ENCODE assay signal across 14 cellular contexts in genomic region chr7:1058311-1058710, GRCh38. TPM values are rescaled to one million over a fixed set of nuclear protein-coding genes. Genes with fewer than 3 reads are reported as not detected.
"Had no signal": no experiment of that assay in that cellular context is flagged by ENCODE, and none has a peak within 500 bp of the region (broad histone marks: within the 10 kb centered on the region; RNA-seq: fewer than 3 reads in every experiment).

No MANE protein-coding gene starts in this region.

- H3K27ac ChIP-seq: foreskin keratinocyte, thyroid gland, vagina had no signal

- ATAC-seq: body of pancreas; foreskin keratinocyte; stimulated activated naive CD8-positive, alpha-beta T cell treated with anti-CD3 and anti-CD28 coated beads, Interleukin-15, amount 100 ng/mL, for 72 hours had no signal

- H3K27ac Mint-ChIP-seq: activated naive CD4-positive, alpha-beta T cell treated with anti-CD3 and anti-CD28 coated beads, Interleukin-2, amount 50 U/mL, for 24 hours; memory B cell; nephron progenitor cell; stimulated activated naive CD8-positive, alpha-beta T cell treated with anti-CD3 and anti-CD28 coated beads, Interleukin-15, amount 100 ng/mL, for 72 hours had no signal

- H3K9me3 ChIP-seq: body of pancreas, thyroid gland, vagina had no signal

- H3K27me3 Mint-ChIP-seq: activated CD4-positive, alpha-beta T cell treated with anti-CD3 and anti-CD28 coated beads, Interleukin-2, amount 10 ng/mL, durations not matched to agents 7 days and 5 days; activated naive CD4-positive, alpha-beta T cell treated with anti-CD3 and anti-CD28 coated beads, Interleukin-2, amount 50 U/mL, for 24 hours had no signal

- H3K36me3 ChIP-seq: thyroid gland, vagina had no signal

- H3K36me3 Mint-ChIP-seq: activated naive CD4-positive, alpha-beta T cell treated with anti-CD3 and anti-CD28 coated beads, Interleukin-2, amount 50 U/mL, for 24 hours had no signal

- H3K4me3 ChIP-seq: body of pancreas, thyroid gland, vagina had no signal

- H3K4me3 Mint-ChIP-seq: activated CD4-positive, alpha-beta T cell treated with anti-CD3 and anti-CD28 coated beads, Interleukin-2, amount 10 ng/mL, durations not matched to agents 7 days and 5 days; memory B cell; nephron progenitor cell; stimulated activated naive CD8-positive, alpha-beta T cell treated with anti-CD3 and anti-CD28 coated beads, Interleukin-15, amount 100 ng/mL, for 72 hours had no signal

- H3K9me3 Mint-ChIP-seq: activated CD4-positive, alpha-beta T cell treated with anti-CD3 and anti-CD28 coated beads, Interleukin-2, amount 10 ng/mL, durations not matched to agents 7 days and 5 days; activated naive CD4-positive, alpha-beta T cell treated with anti-CD3 and anti-CD28 coated beads, Interleukin-2, amount 50 U/mL, for 24 hours; memory B cell; nephron progenitor cell; stimulated activated naive CD8-positive, alpha-beta T cell treated with anti-CD3 and anti-CD28 coated beads, Interleukin-15, amount 100 ng/mL, for 72 hours had no signal

- DNase-seq: activated CD4-positive, CD25-positive, alpha-beta regulatory T cell; activated effector memory CD4-positive, alpha-beta T cell treated with Interleukin-2 at 50 U/mL for 16 hours; activated T-cell treated with anti-CD3 and anti-CD28 coated beads, Interleukin-2, amount 50 U/mL, for 1 hour; body of pancreas; foreskin keratinocyte; stimulated activated CD4-positive, alpha-beta T cell treated with anti-CD3 and anti-CD28 coated beads, Interleukin-4, amount 100 ng/mL, for 1 hour; stimulated activated naive CD8-positive, alpha-beta T cell treated with anti-CD3 and anti-CD28 coated beads, Interleukin-15, amount 100 ng/mL, for 72 hours; thyroid gland had no signal

- H3K27me3 ChIP-seq: body of pancreas, foreskin keratinocyte, thyroid gland, vagina had no signal

RNA-seq across cellular contexts. Expression of gene GPR146, which starts 14.0 kb away (rescaled TPM):
- total RNA-seq: foreskin keratinocyte had no signal

RNA-seq across cellular contexts. Expression of gene GPER1, which starts 29.6 kb away (rescaled TPM):
- total RNA-seq: T-helper 1 cell treated with Interleukin-12 subunit alpha and Interleukin-12 subunit beta and Interleukin-4 antibody, amounts not matched to agents 30 ng/mL and 1 ng/mL, for 36 hours had no signal
